ENCODE assay signal across 21 cellular contexts in the genomic region with DNA sequence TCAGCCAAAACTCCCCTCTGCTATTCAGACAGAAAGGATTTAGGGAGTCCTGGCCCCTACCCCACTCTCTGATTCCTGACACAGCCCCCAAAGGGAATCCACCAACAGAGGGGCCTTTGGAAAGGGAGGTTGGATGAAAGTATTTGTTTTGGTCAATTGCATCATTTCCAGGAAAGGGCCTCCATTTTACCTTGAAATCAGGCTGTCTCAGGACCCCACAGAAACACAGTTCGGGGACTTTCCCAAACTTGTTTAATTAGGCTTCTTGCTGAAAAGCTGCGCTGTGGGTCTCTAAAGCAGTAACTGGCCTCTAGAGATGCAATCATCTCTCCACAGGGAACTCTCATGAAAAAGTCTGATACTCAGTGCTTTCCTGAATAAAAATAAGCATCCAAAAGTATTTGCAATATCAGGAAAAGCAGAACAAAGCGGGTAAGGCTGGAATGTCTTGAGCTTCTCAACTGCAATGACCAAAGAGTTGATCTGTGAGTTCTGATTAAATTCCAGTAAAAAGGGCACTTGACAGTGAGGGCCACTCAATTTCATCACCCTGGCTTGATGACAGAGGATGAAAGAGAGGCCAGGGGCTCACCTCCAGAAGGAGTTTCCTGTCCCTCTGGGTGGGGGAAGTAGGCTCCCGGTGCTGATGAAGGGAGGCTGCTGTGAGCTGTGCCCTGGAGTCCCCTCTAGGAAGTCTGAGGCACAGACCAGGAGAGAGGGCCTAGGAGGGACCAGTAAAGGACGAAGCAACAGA. TPM values are rescaled to one million over a fixed set of nuclear protein-coding genes. Genes with fewer than 3 reads are reported as not detected.
DNase-seq lines count a peak whose midpoint lies in the region; ATAC-seq and TF ChIP-seq lines count a peak whose summit lies in the region.
"Had no signal": no experiment of that assay in that cellular context is flagged by ENCODE, and none has a peak within 500 bp of the region (broad histone marks: within the 10 kb centered on the region; RNA-seq: fewer than 3 reads in every experiment).

No MANE protein-coding gene starts in this region.

- H3K27ac Mint-ChIP-seq in activated naive CD8-positive, alpha-beta T cell treated with anti-CD3 and anti-CD28 coated beads for 36 hours, result peak overlapping the region; percentile 66
- no peak overlapping the region for H3K27ac Mint-ChIP-seq in activated naive CD8-positive, alpha-beta T cell treated with anti-CD3 and anti-CD28 coated beads, Interleukin-2, amount 50 U/mL, for 24 hours

- no peaks in the 10 kb centered on the region for H4K20me1 ChIP-seq in Loucy (ENCODE audit: insufficient read depth, low read length, poor library complexity, severe bottlenecking)

- H3K27ac ChIP-seq in lower lobe of right lung, result no peak overlapping the region
- H3K27ac ChIP-seq: PC-9 had no signal

- intact Hi-C loops in lower lobe of right lung (cut with DNase I), result no loop called here
- intact Hi-C loops in Right ventricle myocardium inferior (cut with DNase I), result no loop called here

- no peaks in the 10 kb centered on the region for H3K9me3 Mint-ChIP-seq in activated naive CD8-positive, alpha-beta T cell treated with anti-CD3 and anti-CD28 coated beads for 36 hours
- no peaks in the 10 kb centered on the region for H3K9me3 Mint-ChIP-seq in activated naive CD8-positive, alpha-beta T cell treated with anti-CD3 and anti-CD28 coated beads, Interleukin-2, amount 50 U/mL, for 24 hours

- peaks cover 5% of the 10 kb centered on the region for H3K36me3 Mint-ChIP-seq in activated naive CD8-positive, alpha-beta T cell treated with anti-CD3 and anti-CD28 coated beads for 36 hours
- H3K36me3 Mint-ChIP-seq in activated naive CD8-positive, alpha-beta T cell treated with anti-CD3 and anti-CD28 coated beads, Interleukin-2, amount 50 U/mL, for 24 hours (ENCODE audit: low read depth), result no peaks in the 10 kb centered on the region

- no peak for DNase-seq in activated naive CD8-positive, alpha-beta T cell treated with anti-CD3 and anti-CD28 coated beads for 36 hours
- no peak for DNase-seq in activated naive CD8-positive, alpha-beta T cell treated with anti-CD3 and anti-CD28 coated beads, Interleukin-2, amount 50 U/mL, for 24 hours
- DNase-seq in lower lobe of right lung (no peak), Right ventricle myocardium inferior (ENCODE audit: missing footprints) (no peak)
- no peak for DNase-seq in NK-92 treated with Interleukin-12 subunit alpha and Interleukin-12 subunit beta, amount 100 ng/mL, for 24 hours (lab: John Stamatoyannopoulos, UW)
- DNase-seq: BE2C, DMS79 treated with DMSO at 0.1 percent for 48 hours, MV-4-11, NCI-H1105 treated with DMSO at 0.1 percent for 48 hours, NCI-H2029 treated with DMSO at 0.1 percent for 48 hours, NCI-H345, NCI-H524, NCI-H774, PC-9, RPMI8226, SIG-M5, SK-N-SH had no signal

- H3K9me3 ChIP-seq in Loucy (ENCODE audit: insufficient read depth, low read depth, low read length) (no peaks in the 10 kb centered on the region), lower lobe of right lung (no peaks in the 10 kb centered on the region)
- H3K9me3 ChIP-seq: BE2C, HAP-1, SK-N-SH had no signal

- no peaks in the 10 kb centered on the region for H3F3A ChIP-seq in Loucy (ENCODE audit: low read depth)

- ATAC-seq in activated naive CD8-positive, alpha-beta T cell treated with anti-CD3 and anti-CD28 coated beads, Interleukin-2, amount 50 U/mL, for 24 hours, result no peak
- ATAC-seq in lower lobe of right lung (peak; percentile 43 to 55), HG03442 (IDR thresholded peaks at IDR 0.05; ENCODE audit: unreplicated experiment) (no peak), Right ventricle myocardium inferior (no peak)

- no peaks in the 10 kb centered on the region for H3K9me2 ChIP-seq in Loucy (replicated peaks; ENCODE audit: low read depth, low read length)
- H3K9me2 ChIP-seq: SK-N-SH had no signal

- H3K4me1 ChIP-seq in Loucy (ENCODE audit: insufficient read depth, low read length, poor library complexity, severe bottlenecking) (peaks cover 7% of the 10 kb centered on the region), lower lobe of right lung (no peaks in the 10 kb centered on the region)
- H3K4me1 ChIP-seq: BE2C, HAP-1 had no signal

- peaks cover 20% of the 10 kb centered on the region for H3K4me1 Mint-ChIP-seq in activated naive CD8-positive, alpha-beta T cell treated with anti-CD3 and anti-CD28 coated beads for 36 hours
- peaks cover 12% of the 10 kb centered on the region for H3K4me1 Mint-ChIP-seq in activated naive CD8-positive, alpha-beta T cell treated with anti-CD3 and anti-CD28 coated beads, Interleukin-2, amount 50 U/mL, for 24 hours

- H3K27me3 ChIP-seq in Loucy (ENCODE audit: insufficient read depth, low read length, poor library complexity, severe bottlenecking) (no peaks in the 10 kb centered on the region), lower lobe of right lung (ENCODE audit: low read depth) (no peaks in the 10 kb centered on the region)
- H3K27me3 ChIP-seq: BE2C had no signal

- H3K36me3 ChIP-seq in Loucy (ENCODE audit: insufficient read depth, low read length), result no peaks in the 10 kb centered on the region
- no peaks in the 10 kb centered on the region for H3K36me3 ChIP-seq in lower lobe of right lung
- H3K36me3 ChIP-seq: BE2C, HAP-1 had no signal

- H3K9ac ChIP-seq in Loucy (ENCODE audit: low read depth, low read length, poor library complexity, severe bottlenecking), result no peak overlapping the region
- H3K9ac ChIP-seq: SK-N-SH had no signal

- H3K4me3 ChIP-seq in Loucy (ENCODE audit: low read length, poor library complexity, severe bottlenecking) (no peak overlapping the region), lower lobe of right lung (no peak overlapping the region)
- H3K4me3 ChIP-seq: HAP-1, PC-9 had no signal

- no peaks in the 10 kb centered on the region for H3K27me3 Mint-ChIP-seq in activated naive CD8-positive, alpha-beta T cell treated with anti-CD3 and anti-CD28 coated beads for 36 hours
- peaks cover 9% of the 10 kb centered on the region for H3K27me3 Mint-ChIP-seq in activated naive CD8-positive, alpha-beta T cell treated with anti-CD3 and anti-CD28 coated beads, Interleukin-2, amount 50 U/mL, for 24 hours

- no peak overlapping the region for H3K4me3 Mint-ChIP-seq in activated naive CD8-positive, alpha-beta T cell treated with anti-CD3 and anti-CD28 coated beads for 36 hours
- no peak overlapping the region for H3K4me3 Mint-ChIP-seq in activated naive CD8-positive, alpha-beta T cell treated with anti-CD3 and anti-CD28 coated beads, Interleukin-2, amount 50 U/mL, for 24 hours

- no peak for TF ChIP-seq CTCF in Loucy (conservative IDR thresholded peaks at IDR 0.05; ENCODE audit: low read length)
- no peak for TF ChIP-seq CTCF in lower lobe of right lung (IDR thresholded peaks at IDR 0.05)

- no peak overlapping the region for H3K4me2 ChIP-seq in Loucy (ENCODE audit: low read depth, low read length, poor library complexity, severe bottlenecking)
- H3K4me2 ChIP-seq: PC-9, SK-N-SH had no signal

- H2AFZ ChIP-seq in Loucy (ENCODE audit: low read length), result peak overlapping the region; percentile 42; the same call in 1 of the 2 replicates
- H2AFZ ChIP-seq: PC-9 had no signal

- no peaks in the 10 kb centered on the region for H3K79me2 ChIP-seq in Loucy (ENCODE audit: insufficient read depth, low read length)

RNA-seq across cellular contexts. Expression of gene LYRM9, which starts 36.3 kb away (rescaled TPM):
- 1 to 10 TPM; 3.0 to 4.0 TPM for total RNA-seq in activated naive CD8-positive, alpha-beta T cell treated with anti-CD3 and anti-CD28 coated beads for 36 hours
- total RNA-seq in lower lobe of right lung (8.2 TPM), Right ventricle myocardium inferior (6.7 TPM)

RNA-seq across cellular contexts. Expression of gene NOS2, which starts 56.5 kb away (rescaled TPM):
- total RNA-seq in activated naive CD8-positive, alpha-beta T cell treated with anti-CD3 and anti-CD28 coated beads for 36 hours, result under 1 TPM in 1 of 2 experiments, not detected in 1; 0.10 TPM
- total RNA-seq in lower lobe of right lung (0.38 TPM), Right ventricle myocardium inferior (0.22 TPM)
- total RNA-seq: M059J, PC-9 had no signal

Comparison
In these comparisons a context has a peak if more than half of its experiments do, and no peak if none do; other contexts are left out.
1. ATAC-seq: peak in lower lobe of right lung (2 of 2); none in activated naive CD8-positive, alpha-beta T cell treated with anti-CD3 and anti-CD28 coated beads, Interleukin-2, amount 50 U/mL, for 24 hours (single experiment), HG03442 (single experiment) and Right ventricle myocardium inferior (single experiment).